Comparison of ENCODE assay signal across 13 cellular contexts in genomic region chrX:45697591-45697990, GRCh38.
DNase-seq lines count a peak whose midpoint lies in the region; ATAC-seq and TF ChIP-seq lines count a peak whose summit lies in the region.
"Had no signal": no experiment of that assay in that cellular context is flagged by ENCODE, and none has a peak within 500 bp of the region (broad histone marks: within the 10 kb centered on the region; RNA-seq: fewer than 3 reads in every experiment).

No MANE protein-coding gene starts in this region.

- H3K9ac ChIP-seq in mammary epithelial cell (ENCODE audit: insufficient read depth, low read length): no peak overlapping the region

- in situ Hi-C loops in mammary epithelial cell (cut with MboI; ENCODE audit: low sequenced_read_pairs in 2 of 2): no loop called here

- no peaks in the 10 kb centered on the region for H3K36me3 ChIP-seq in mammary epithelial cell (ENCODE audit: insufficient read depth, low read length)
- H3K36me3 ChIP-seq in left lung: no peaks in the 10 kb centered on the region

- WGBS in mammary epithelial cell (ENCODE audit: low coverage, missing lambda C conversion rate): 82% methylated on average over 7 of the region's 7 CpGs

- no peak overlapping the region for H3K4me3 Mint-ChIP-seq in activated T-cell treated with anti-CD3 and anti-CD28 coated beads, Interleukin-2, amount 50 U/mL, for 72 hours
- no peak overlapping the region for H3K4me3 Mint-ChIP-seq in stimulated activated effector memory CD8-positive, alpha-beta T cell treated with anti-CD3 and anti-CD28 coated beads, Interleukin-12 subunit alpha, Interleukin-12 subunit beta, amount 100 ng/mL, for 72 hours
- H3K4me3 Mint-ChIP-seq: activated CD4-positive, alpha-beta T cell treated with anti-CD3 and anti-CD28 coated beads, Interleukin-2, amount 10 ng/mL, durations not matched to agents 7 days and 5 days; naive B cell had no signal

- dilution Hi-C loops in mammary epithelial cell (cut with HindIII; ENCODE audit: low sequenced_read_pairs): no loop called here

- peaks cover 0 to 3% of the 10 kb centered on the region in 2 donors for H3K36me3 Mint-ChIP-seq in activated T-cell treated with anti-CD3 and anti-CD28 coated beads, Interleukin-2, amount 50 U/mL, for 72 hours (ENCODE audit: insufficient read depth in 2 of 2)
- no peaks in the 10 kb centered on the region for H3K36me3 Mint-ChIP-seq in stimulated activated effector memory CD8-positive, alpha-beta T cell treated with anti-CD3 and anti-CD28 coated beads, Interleukin-12 subunit alpha, Interleukin-12 subunit beta, amount 100 ng/mL, for 72 hours

- H3K4me3 ChIP-seq in mammary epithelial cell (replicated peaks in 1 of 3; ENCODE audit: insufficient read depth in 1 of 3, low read depth in 2 of 3, low read length in 3 of 3): no peak overlapping the region
- H3K4me3 ChIP-seq in left lung: no peak overlapping the region
- H3K4me3 ChIP-seq: dorsolateral prefrontal cortex had no signal

- H3K9me3 ChIP-seq in mammary epithelial cell (replicated peaks; ENCODE audit: insufficient read depth, low read length) (no peaks in the 10 kb centered on the region), left lung (no peaks in the 10 kb centered on the region)

- H3K27me3 Mint-ChIP-seq in activated T-cell treated with anti-CD3 and anti-CD28 coated beads, Interleukin-2, amount 50 U/mL, for 72 hours (ENCODE audit: low read depth): peaks cover 41% of the 10 kb centered on the region
- H3K27me3 Mint-ChIP-seq: activated CD4-positive, alpha-beta T cell treated with anti-CD3 and anti-CD28 coated beads, Interleukin-2, amount 10 ng/mL, durations not matched to agents 7 days and 5 days; naive B cell had no signal

- TF ChIP-seq CTCF in mammary epithelial cell (conservative IDR thresholded peaks at IDR 0.05 in 1 of 2, IDR thresholded peaks at IDR 0.05 in 1 of 2; ENCODE audit: extremely low read depth in 1 of 2, insufficient read depth in 1 of 2, low read depth in 1 of 2, low read length in 2 of 2): no peak
- no peak for TF ChIP-seq CTCF in left lung (IDR thresholded peaks at IDR 0.05)

- DNase-seq in Daoy (ENCODE audit: low read depth): peak; percentile 54
- DNase-seq in Kasumi-1 (lab: John Stamatoyannopoulos, UW): peak; percentile 37 to 49
- DNase-seq in mammary epithelial cell: peak; percentile 59
- no peak for DNase-seq in left lung
- no peak for DNase-seq in activated T-cell treated with anti-CD3 and anti-CD28 coated beads, Interleukin-2, amount 50 U/mL, for 72 hours
- no peak for DNase-seq in stimulated activated effector memory CD8-positive, alpha-beta T cell treated with anti-CD3 and anti-CD28 coated beads, Interleukin-12 subunit alpha, Interleukin-12 subunit beta, amount 100 ng/mL, for 72 hours (ENCODE audit: low spot score in 2 of 2)
- no peak for DNase-seq in SIG-M5 (lab: John Stamatoyannopoulos, UW)
- DNase-seq: activated CD4-positive, alpha-beta T cell treated with anti-CD3 and anti-CD28 coated beads, Interleukin-2, amount 10 ng/mL, durations not matched to agents 7 days and 5 days; dorsolateral prefrontal cortex; MM.1S; naive B cell; NCI-H510A treated with DMSO at 0.1 percent for 48 hours had no signal

- H3K79me2 ChIP-seq in mammary epithelial cell (ENCODE audit: insufficient read depth, low read length): no peaks in the 10 kb centered on the region

- no peak overlapping the region for H3K27ac Mint-ChIP-seq in activated T-cell treated with anti-CD3 and anti-CD28 coated beads, Interleukin-2, amount 50 U/mL, for 72 hours
- no peak overlapping the region for H3K27ac Mint-ChIP-seq in stimulated activated effector memory CD8-positive, alpha-beta T cell treated with anti-CD3 and anti-CD28 coated beads, Interleukin-12 subunit alpha, Interleukin-12 subunit beta, amount 100 ng/mL, for 72 hours
- H3K27ac Mint-ChIP-seq: naive B cell had no signal

- H3K4me1 Mint-ChIP-seq in activated T-cell treated with anti-CD3 and anti-CD28 coated beads, Interleukin-2, amount 50 U/mL, for 72 hours (ENCODE audit: low read depth): peaks cover 20% of the 10 kb centered on the region
- peaks cover 13% of the 10 kb centered on the region for H3K4me1 Mint-ChIP-seq in stimulated activated effector memory CD8-positive, alpha-beta T cell treated with anti-CD3 and anti-CD28 coated beads, Interleukin-12 subunit alpha, Interleukin-12 subunit beta, amount 100 ng/mL, for 72 hours
- H3K4me1 Mint-ChIP-seq: activated CD4-positive, alpha-beta T cell treated with anti-CD3 and anti-CD28 coated beads, Interleukin-2, amount 10 ng/mL, durations not matched to agents 7 days and 5 days had no signal

- H2AFZ ChIP-seq in mammary epithelial cell (ENCODE audit: low read depth, low read length): peak overlapping the region; percentile 23

- H3K4me2 ChIP-seq in mammary epithelial cell (ENCODE audit: insufficient read depth, low read depth, low read length): no peak overlapping the region

- CTCF ChIA-PET in mammary epithelial cell (lab: Charles Lee; ENCODE audit: low non-redundant PET): no interaction called here

- ATAC-seq in left lung: peak; percentile 51
- ATAC-seq in HG03039 (IDR thresholded peaks at IDR 0.05; ENCODE audit: unreplicated experiment): no peak
- ATAC-seq in activated T-cell treated with anti-CD3 and anti-CD28 coated beads, Interleukin-2, amount 50 U/mL, for 72 hours (replicated peaks in 1 of 2): no peak
- ATAC-seq in stimulated activated effector memory CD8-positive, alpha-beta T cell treated with anti-CD3 and anti-CD28 coated beads, Interleukin-12 subunit alpha, Interleukin-12 subunit beta, amount 100 ng/mL, for 72 hours: no peak

- intact Hi-C loops in mammary epithelial cell (cut with micrococcal nuclease) (no loop called here), left lung (cut with DNase I) (no loop called here)

- no peak overlapping the region for H3K27ac ChIP-seq in mammary epithelial cell (ENCODE audit: insufficient read depth, low read depth, low read length)
- no peak overlapping the region for H3K27ac ChIP-seq in left lung
- H3K27ac ChIP-seq: dorsolateral prefrontal cortex had no signal

- H3K27me3 ChIP-seq in mammary epithelial cell (ENCODE audit: insufficient read depth, low read length): no peaks in the 10 kb centered on the region
- no peaks in the 10 kb centered on the region for H3K27me3 ChIP-seq in left lung

- no TSS peak for BruUV-seq in mammary epithelial cell (replicated peaks; lab: Mats Ljungman, UMichigan)

- H3K4me1 ChIP-seq in mammary epithelial cell (ENCODE audit: insufficient read depth, low read length) (peaks cover 6% of the 10 kb centered on the region), left lung (no peaks in the 10 kb centered on the region)

- H3K9me3 Mint-ChIP-seq in activated T-cell treated with anti-CD3 and anti-CD28 coated beads, Interleukin-2, amount 50 U/mL, for 72 hours: peaks cover 3 to 5% of the 10 kb centered on the region in 2 donors
- H3K9me3 Mint-ChIP-seq in stimulated activated effector memory CD8-positive, alpha-beta T cell treated with anti-CD3 and anti-CD28 coated beads, Interleukin-12 subunit alpha, Interleukin-12 subunit beta, amount 100 ng/mL, for 72 hours: no peaks in the 10 kb centered on the region
- H3K9me3 Mint-ChIP-seq: activated CD4-positive, alpha-beta T cell treated with anti-CD3 and anti-CD28 coated beads, Interleukin-2, amount 10 ng/mL, durations not matched to agents 7 days and 5 days had no signal

- H4K20me1 ChIP-seq in mammary epithelial cell (ENCODE audit: insufficient read depth, low read length): no peaks in the 10 kb centered on the region

Comparison
In these comparisons a context has a peak if more than half of its experiments do, and no peak if none do; other contexts are left out.
1. DNase-seq: peak in Daoy (single experiment), Kasumi-1 (2 of 2) and mammary epithelial cell (single experiment); none in left lung (0 of 2), activated T-cell treated with anti-CD3 and anti-CD28 coated beads, Interleukin-2, amount 50 U/mL, for 72 hours (0 of 2), stimulated activated effector memory CD8-positive, alpha-beta T cell treated with anti-CD3 and anti-CD28 coated beads, Interleukin-12 subunit alpha, Interleukin-12 subunit beta, amount 100 ng/mL, for 72 hours (0 of 2) and SIG-M5 (single experiment).